Comparison of ENCODE assay signal across 5 cellular contexts in genomic region chr17:46282635-46283034, GRCh38. TPM values are rescaled to one million over a fixed set of nuclear protein-coding genes. Genes with fewer than 3 reads are reported as not detected.
DNase-seq lines count a peak whose midpoint lies in the region; ATAC-seq and TF ChIP-seq lines count a peak whose summit lies in the region.
"Not testable (repeated sequence)": the region's sequence is repeated elsewhere in the genome, so short reads cannot be mapped to it uniquely, and the experiment has no call there.

No MANE protein-coding gene starts in this region.

- H3K27ac Mint-ChIP-seq in GM23338; activated CD4-positive, alpha-beta T cell treated with anti-CD3 and anti-CD28 coated beads, Interleukin-2, amount 10 ng/mL, durations not matched to agents 24 days and 14 days; endodermal cell: not testable (repeated sequence)

- not testable (repeated sequence) for H3K27ac ChIP-seq in GM23338 (ENCODE audit: low read depth); endodermal cell (ENCODE audit: low read depth, low read length); lung (ENCODE audit: low read depth in 1 of 2, low read length in 1 of 2)

- not testable (repeated sequence) for H3K9me2 ChIP-seq in GM23338 (ENCODE audit: insufficient read depth)

- H3K4me3 Mint-ChIP-seq in GM23338; activated CD4-positive, alpha-beta T cell treated with anti-CD3 and anti-CD28 coated beads, Interleukin-2, amount 10 ng/mL, durations not matched to agents 24 days and 14 days; endodermal cell: not testable (repeated sequence)

- not testable (repeated sequence) for H3K36me3 ChIP-seq in GM23338 (ENCODE audit: insufficient read depth); endodermal cell (ENCODE audit: control insufficient read depth, insufficient read depth, low read length); lung (ENCODE audit: control insufficient read depth in 2 of 2, insufficient read depth in 2 of 2, low read length in 2 of 2)

- not testable (repeated sequence) for H3K9ac ChIP-seq in endodermal cell (ENCODE audit: extremely low read depth, low read length, poor library complexity, severe bottlenecking)

- intact Hi-C loops in activated CD4-positive, alpha-beta T cell treated with anti-CD3 and anti-CD28 coated beads, Interleukin-2, amount 10 ng/mL, durations not matched to agents 24 days and 14 days (cut with micrococcal nuclease), result not testable (repeated sequence)

- TF ChIP-seq CTCF in GM23338 (conservative IDR thresholded peaks at IDR 0.05; ENCODE audit: low read depth in 2 of 2); endodermal cell (conservative IDR thresholded peaks at IDR 0.05); lung (IDR thresholded peaks at IDR 0.05; ENCODE audit: control extremely low read depth, extremely low read depth): not testable (repeated sequence)

- H3K79me2 ChIP-seq in GM23338 (replicated peaks; ENCODE audit: insufficient read depth), result peaks cover 25% of the 10 kb centered on the region

- not testable (repeated sequence) for DNase-seq in GM23338 (ENCODE audit: low spot score)
- peak; percentile 44 for DNase-seq in activated CD4-positive, alpha-beta T cell treated with anti-CD3 and anti-CD28 coated beads, Interleukin-2, amount 10 ng/mL, durations not matched to agents 24 days and 14 days
- peak; percentile 25 for DNase-seq in activated CD8-positive, alpha-beta memory T cell treated with anti-CD3 and anti-CD28 coated beads, Interleukin-2, amount 50 U/mL, for 48 hours
- DNase-seq in endodermal cell (peak; percentile 50), lung (ENCODE audit: low spot score) (peak; percentile 23)

- peaks cover 13% of the 10 kb centered on the region for H3K27me3 Mint-ChIP-seq in GM23338 (ENCODE audit: insufficient read depth, low read depth, poor library complexity)
- not testable (repeated sequence) for H3K27me3 Mint-ChIP-seq in activated CD4-positive, alpha-beta T cell treated with anti-CD3 and anti-CD28 coated beads, Interleukin-2, amount 10 ng/mL, durations not matched to agents 24 days and 14 days; endodermal cell (ENCODE audit: insufficient read depth)

- H3K4me2 ChIP-seq in GM23338, result not testable (repeated sequence)

- ATAC-seq in GM23338, result peak; percentile 45
- not testable (repeated sequence) for ATAC-seq in lung (ENCODE audit: insufficient read depth, low FRiP score)

- H3K9me3 ChIP-seq in endodermal cell (ENCODE audit: control insufficient read depth, low read length); lung (ENCODE audit: control insufficient read depth in 2 of 2, insufficient read depth in 1 of 2, low read length in 1 of 2): not testable (repeated sequence)

- peaks cover 10% of the 10 kb centered on the region; the same call in 1 of the 2 replicates for H4K20me1 ChIP-seq in GM23338 (replicated peaks; ENCODE audit: insufficient read depth)

- H3F3A ChIP-seq in GM23338 (replicated peaks; ENCODE audit: low read depth), result not testable (repeated sequence)

- WGBS in endodermal cell (ENCODE audit: insufficient coverage in 1 of 2, insufficient read length in 1 of 2), 2 experiments, result 93 to 100% methylated on average over 1 to 7 of the region's 12 CpGs
- WGBS in lung, 2 donors, result 95 to 97% methylated on average over 12 of the region's 12 CpGs

- not testable (repeated sequence) for H3K9me3 Mint-ChIP-seq in GM23338; activated CD4-positive, alpha-beta T cell treated with anti-CD3 and anti-CD28 coated beads, Interleukin-2, amount 10 ng/mL, durations not matched to agents 24 days and 14 days; endodermal cell

- H3K4me3 ChIP-seq in GM23338; endodermal cell (ENCODE audit: low read length); lung: not testable (repeated sequence)

- not testable (repeated sequence) for H2AFZ ChIP-seq in GM23338

- not testable (repeated sequence) for H3K4me1 Mint-ChIP-seq in GM23338, endodermal cell
- peaks cover 22% of the 10 kb centered on the region for H3K4me1 Mint-ChIP-seq in activated CD4-positive, alpha-beta T cell treated with anti-CD3 and anti-CD28 coated beads, Interleukin-2, amount 10 ng/mL, durations not matched to agents 24 days and 14 days

- H3K4me1 ChIP-seq in GM23338 (ENCODE audit: insufficient read depth); endodermal cell (ENCODE audit: control insufficient read depth, insufficient read depth, low read length); lung (ENCODE audit: control insufficient read depth in 2 of 2, insufficient read depth in 2 of 2, low read length in 2 of 2): not testable (repeated sequence)

- not testable (repeated sequence) for H3K36me3 Mint-ChIP-seq in GM23338 (ENCODE audit: low read depth); activated CD4-positive, alpha-beta T cell treated with anti-CD3 and anti-CD28 coated beads, Interleukin-2, amount 10 ng/mL, durations not matched to agents 24 days and 14 days (ENCODE audit: low read depth); endodermal cell (ENCODE audit: low read depth)

- H3K27me3 ChIP-seq in GM23338 (ENCODE audit: insufficient read depth); endodermal cell (ENCODE audit: control insufficient read depth, insufficient read depth, low read length, poor library complexity, severe bottlenecking); lung (ENCODE audit: control insufficient read depth, insufficient read depth): not testable (repeated sequence)

RNA-seq across cellular contexts. Expression of gene LRRC37A, which starts 12.3 kb away (rescaled TPM):
- 4.2 and 4.7 TPM in 2 replicates for total RNA-seq in GM23338 (2014; rRNA removed; shearing (Covaris generic))
- 1.9 and 2.6 TPM in 2 replicates for polyA plus RNA-seq in GM23338 (2016; fragmentation: Nextera tagmentation; extraction: Ambion mirVana)
- total RNA-seq in activated CD4-positive, alpha-beta T cell treated with anti-CD3 and anti-CD28 coated beads, Interleukin-2, amount 10 ng/mL, durations not matched to agents 24 days and 14 days, result 2.4 and 2.7 TPM in 2 replicates
- total RNA-seq in endodermal cell, result 1 to 10 TPM; 4.9 to 5.6 TPM
- polyA plus RNA-seq in endodermal cell (2013, experiment 1 of 2), result 2.7 TPM
- polyA plus RNA-seq in endodermal cell (2013, experiment 2 of 2), result 2.7 TPM
- total RNA-seq in lung, result 1 to 10 TPM; 2.9 to 5.2 TPM
- under 1 TPM; 0.64 to 0.94 TPM for polyA plus RNA-seq in lung
